Comparison of ENCODE assay signal across 1 cellular context in the genomic region with DNA sequence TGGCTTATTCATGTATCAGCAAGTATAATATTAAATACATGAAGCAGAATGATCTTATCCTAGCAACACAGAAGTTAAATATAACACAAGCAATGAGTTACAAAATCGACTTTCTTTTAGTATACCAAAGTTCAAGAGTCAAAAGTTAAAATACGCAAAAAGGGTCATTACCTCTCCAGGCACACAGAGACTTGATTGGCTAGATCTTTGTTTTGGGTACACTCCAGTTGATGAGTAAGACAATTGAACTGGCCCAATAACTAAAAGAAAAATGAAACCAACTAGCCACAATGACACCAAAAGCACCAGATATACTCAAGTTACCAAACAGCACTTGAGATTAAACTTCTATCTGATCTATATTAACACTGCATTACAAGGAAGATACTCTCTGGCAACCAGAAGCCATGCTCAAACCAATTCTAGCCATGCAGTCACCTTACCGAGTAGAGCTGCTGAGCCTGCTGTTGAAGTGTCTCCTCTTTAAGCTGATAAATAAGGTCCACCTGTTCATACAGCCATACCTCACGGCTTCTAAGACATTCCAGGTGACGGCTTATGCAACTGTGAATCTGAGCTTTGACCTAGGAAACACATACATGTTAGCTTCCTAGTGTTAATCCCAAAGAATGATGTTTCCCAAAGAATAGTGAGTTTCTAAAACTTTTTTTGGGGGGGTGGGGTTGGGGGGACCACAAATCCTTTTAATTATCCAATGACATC.
TF ChIP-seq lines count a peak whose summit lies in the region.

No MANE protein-coding gene starts in this region.

TF ChIP-seq in GM12878, 131 proteins besides CTCF, POLR2A, EP300 and RAD21:
- TF ChIP-seq MTA3 (IDR thresholded peaks at IDR 0.05; ENCODE audit: borderline replicate concordance, low read length) (no peak), NBN (IDR thresholded peaks at IDR 0.05) (no peak), CHD4 (IDR thresholded peaks at IDR 0.05) (no peak), SPI1 (IDR thresholded peaks at IDR 0.05; ENCODE audit: borderline replicate concordance, insufficient read depth, low read depth, low read length) (no peak), NFXL1 (IDR thresholded peaks at IDR 0.05; ENCODE audit: borderline replicate concordance) (no peak), CHD1 (IDR thresholded peaks at IDR 0.05; ENCODE audit: low read depth, low read length) (no peak), TBL1XR1 (IDR thresholded peaks at IDR 0.05; ENCODE audit: low read depth, low read length) (no peak), IRF4 (IDR thresholded peaks at IDR 0.05; ENCODE audit: low read depth, low read length) (no peak), FOXK2 (IDR thresholded peaks at IDR 0.05) (no peak), ZNF207 (IDR thresholded peaks at IDR 0.05; ENCODE audit: borderline replicate concordance) (no peak), SMARCA5 (IDR thresholded peaks at IDR 0.05) (no peak), ESRRA (IDR thresholded peaks at IDR 0.05; ENCODE audit: low read length) (no peak)
- TF ChIP-seq, protein P1, sequence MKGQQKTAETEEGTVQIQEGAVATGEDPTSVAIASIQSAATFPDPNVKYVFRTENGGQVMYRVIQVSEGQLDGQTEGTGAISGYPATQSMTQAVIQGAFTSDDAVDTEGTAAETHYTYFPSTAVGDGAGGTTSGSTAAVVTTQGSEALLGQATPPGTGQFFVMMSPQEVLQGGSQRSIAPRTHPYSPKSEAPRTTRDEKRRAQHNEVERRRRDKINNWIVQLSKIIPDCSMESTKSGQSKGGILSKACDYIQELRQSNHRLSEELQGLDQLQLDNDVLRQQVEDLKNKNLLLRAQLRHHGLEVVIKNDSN (IDR thresholded peaks at IDR 0.05; ENCODE audit: borderline replicate concordance, extremely low read length, insufficient read depth, low read depth, low read length) = no peak
- TF ChIP-seq, protein P2, sequence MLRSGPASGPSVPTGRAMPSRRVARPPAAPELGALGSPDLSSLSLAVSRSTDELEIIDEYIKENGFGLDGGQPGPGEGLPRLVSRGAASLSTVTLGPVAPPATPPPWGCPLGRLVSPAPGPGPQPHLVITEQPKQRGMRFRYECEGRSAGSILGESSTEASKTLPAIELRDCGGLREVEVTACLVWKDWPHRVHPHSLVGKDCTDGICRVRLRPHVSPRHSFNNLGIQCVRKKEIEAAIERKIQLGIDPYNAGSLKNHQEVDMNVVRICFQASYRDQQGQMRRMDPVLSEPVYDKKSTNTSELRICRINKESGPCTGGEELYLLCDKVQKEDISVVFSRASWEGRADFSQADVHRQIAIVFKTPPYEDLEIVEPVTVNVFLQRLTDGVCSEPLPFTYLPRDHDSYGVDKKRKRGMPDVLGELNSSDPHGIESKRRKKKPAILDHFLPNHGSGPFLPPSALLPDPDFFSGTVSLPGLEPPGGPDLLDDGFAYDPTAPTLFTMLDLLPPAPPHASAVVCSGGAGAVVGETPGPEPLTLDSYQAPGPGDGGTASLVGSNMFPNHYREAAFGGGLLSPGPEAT (IDR thresholded peaks at IDR 0.05; ENCODE audit: low read depth) = no peak
- TF ChIP-seq, protein P3, sequence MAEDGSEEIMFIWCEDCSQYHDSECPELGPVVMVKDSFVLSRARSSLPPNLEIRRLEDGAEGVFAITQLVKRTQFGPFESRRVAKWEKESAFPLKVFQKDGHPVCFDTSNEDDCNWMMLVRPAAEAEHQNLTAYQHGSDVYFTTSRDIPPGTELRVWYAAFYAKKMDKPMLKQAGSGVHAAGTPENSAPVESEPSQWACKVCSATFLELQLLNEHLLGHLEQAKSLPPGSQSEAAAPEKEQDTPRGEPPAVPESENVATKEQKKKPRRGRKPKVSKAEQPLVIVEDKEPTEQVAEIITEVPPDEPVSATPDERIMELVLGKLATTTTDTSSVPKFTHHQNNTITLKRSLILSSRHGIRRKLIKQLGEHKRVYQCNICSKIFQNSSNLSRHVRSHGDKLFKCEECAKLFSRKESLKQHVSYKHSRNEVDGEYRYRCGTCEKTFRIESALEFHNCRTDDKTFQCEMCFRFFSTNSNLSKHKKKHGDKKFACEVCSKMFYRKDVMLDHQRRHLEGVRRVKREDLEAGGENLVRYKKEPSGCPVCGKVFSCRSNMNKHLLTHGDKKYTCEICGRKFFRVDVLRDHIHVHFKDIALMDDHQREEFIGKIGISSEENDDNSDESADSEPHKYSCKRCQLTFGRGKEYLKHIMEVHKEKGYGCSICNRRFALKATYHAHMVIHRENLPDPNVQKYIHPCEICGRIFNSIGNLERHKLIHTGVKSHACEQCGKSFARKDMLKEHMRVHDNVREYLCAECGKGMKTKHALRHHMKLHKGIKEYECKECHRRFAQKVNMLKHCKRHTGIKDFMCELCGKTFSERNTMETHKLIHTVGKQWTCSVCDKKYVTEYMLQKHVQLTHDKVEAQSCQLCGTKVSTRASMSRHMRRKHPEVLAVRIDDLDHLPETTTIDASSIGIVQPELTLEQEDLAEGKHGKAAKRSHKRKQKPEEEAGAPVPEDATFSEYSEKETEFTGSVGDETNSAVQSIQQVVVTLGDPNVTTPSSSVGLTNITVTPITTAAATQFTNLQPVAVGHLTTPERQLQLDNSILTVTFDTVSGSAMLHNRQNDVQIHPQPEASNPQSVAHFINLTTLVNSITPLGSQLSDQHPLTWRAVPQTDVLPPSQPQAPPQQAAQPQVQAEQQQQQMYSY (CRISPR knock-in tag; IDR thresholded peaks at IDR 0.05) = no peak
- TF ChIP-seq, protein P4, sequence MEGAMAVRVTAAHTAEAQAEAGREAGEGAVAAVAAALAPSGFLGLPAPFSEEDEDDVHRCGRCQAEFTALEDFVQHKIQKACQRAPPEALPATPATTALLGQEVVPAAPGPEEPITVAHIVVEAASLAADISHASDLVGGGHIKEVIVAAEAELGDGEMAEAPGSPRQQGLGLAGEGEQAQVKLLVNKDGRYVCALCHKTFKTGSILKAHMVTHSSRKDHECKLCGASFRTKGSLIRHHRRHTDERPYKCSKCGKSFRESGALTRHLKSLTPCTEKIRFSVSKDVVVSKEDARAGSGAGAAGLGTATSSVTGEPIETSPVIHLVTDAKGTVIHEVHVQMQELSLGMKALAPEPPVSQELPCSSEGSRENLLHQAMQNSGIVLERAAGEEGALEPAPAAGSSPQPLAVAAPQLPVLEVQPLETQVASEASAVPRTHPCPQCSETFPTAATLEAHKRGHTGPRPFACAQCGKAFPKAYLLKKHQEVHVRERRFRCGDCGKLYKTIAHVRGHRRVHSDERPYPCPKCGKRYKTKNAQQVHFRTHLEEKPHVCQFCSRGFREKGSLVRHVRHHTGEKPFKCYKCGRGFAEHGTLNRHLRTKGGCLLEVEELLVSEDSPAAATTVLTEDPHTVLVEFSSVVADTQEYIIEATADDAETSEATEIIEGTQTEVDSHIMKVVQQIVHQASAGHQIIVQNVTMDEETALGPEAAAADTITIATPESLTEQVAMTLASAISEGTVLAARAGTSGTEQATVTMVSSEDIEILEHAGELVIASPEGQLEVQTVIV (IDR thresholded peaks at IDR 0.05; ENCODE audit: borderline replicate concordance, partially characterized antibody) = no peak
- TF ChIP-seq, protein P5, sequence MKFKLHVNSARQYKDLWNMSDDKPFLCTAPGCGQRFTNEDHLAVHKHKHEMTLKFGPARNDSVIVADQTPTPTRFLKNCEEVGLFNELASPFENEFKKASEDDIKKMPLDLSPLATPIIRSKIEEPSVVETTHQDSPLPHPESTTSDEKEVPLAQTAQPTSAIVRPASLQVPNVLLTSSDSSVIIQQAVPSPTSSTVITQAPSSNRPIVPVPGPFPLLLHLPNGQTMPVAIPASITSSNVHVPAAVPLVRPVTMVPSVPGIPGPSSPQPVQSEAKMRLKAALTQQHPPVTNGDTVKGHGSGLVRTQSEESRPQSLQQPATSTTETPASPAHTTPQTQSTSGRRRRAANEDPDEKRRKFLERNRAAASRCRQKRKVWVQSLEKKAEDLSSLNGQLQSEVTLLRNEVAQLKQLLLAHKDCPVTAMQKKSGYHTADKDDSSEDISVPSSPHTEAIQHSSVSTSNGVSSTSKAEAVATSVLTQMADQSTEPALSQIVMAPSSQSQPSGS (IDR thresholded peaks at IDR 0.05; ENCODE audit: low read length) = no peak
